In the genomic region with DNA sequence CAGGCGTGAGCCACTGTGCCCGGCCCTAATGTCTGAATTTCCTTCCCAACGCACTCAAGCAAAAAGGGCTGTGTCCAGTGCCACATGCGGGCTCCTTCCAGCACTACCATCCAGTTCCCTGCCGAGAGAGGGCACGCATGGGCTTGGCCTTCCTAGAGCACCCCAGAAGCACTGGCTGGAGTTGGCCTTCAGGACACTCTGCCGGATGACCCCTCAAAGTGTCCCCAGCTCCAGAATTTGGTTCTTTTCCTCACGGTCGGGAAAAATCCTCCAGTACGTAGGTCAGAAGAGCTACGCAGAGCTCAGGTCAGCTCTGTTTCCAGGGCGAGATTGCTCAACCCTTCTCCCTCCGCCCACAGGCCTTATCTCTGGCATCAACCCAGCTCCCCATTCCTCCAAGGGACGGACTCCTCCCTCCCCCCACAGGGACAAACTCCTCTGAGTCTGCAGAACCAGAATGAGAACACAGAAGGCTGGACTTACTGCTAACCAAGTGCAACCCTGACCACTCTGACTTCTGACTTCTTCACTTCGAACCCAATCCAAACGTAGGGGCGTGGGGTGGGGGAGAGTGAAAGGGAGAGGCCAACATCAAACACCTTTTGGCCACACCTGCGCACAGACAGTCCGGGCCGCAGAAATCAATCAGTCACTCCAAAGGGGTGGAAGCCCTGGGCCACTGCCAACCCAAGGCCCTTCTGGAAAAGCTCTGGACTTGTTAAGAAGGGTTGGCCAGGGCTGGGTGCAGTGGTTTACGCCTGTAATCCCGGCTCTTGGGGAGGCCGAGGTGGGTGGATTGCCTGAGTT, we compare ENCODE assay signal across 8 cellular contexts. TPM values are rescaled to one million over a fixed set of nuclear protein-coding genes. Genes with fewer than 3 reads are reported as not detected.
DNase-seq lines count a peak whose midpoint lies in the region; ATAC-seq and TF ChIP-seq lines count a peak whose summit lies in the region.

No MANE protein-coding gene starts in this region.

- H3K4me3 ChIP-seq in Panc1 (ENCODE audit: low read depth in 2 of 2, low read length in 2 of 2), result peak overlapping the region; percentile 22 to 90
- no peak overlapping the region for H3K4me3 ChIP-seq in SJCRH30

- POLR2A ChIA-PET in Panc1 (lab: Charles Lee), result interaction anchor here (0.5 kb wide), 1 partner anchor 10 kb away, joined by 3 read pairs; no protein-coding TSS in a partner anchor

- peak overlapping the region; percentile 27 for H3K27ac Mint-ChIP-seq in neural crest cell (ENCODE audit: unreplicated experiment)

- ATAC-seq in Panc1 (no peak), HG02970 (IDR thresholded peaks at IDR 0.05; ENCODE audit: low FRiP score, unreplicated experiment) (no peak)

- peaks cover 2% of the 10 kb centered on the region for H3K36me3 Mint-ChIP-seq in neural crest cell (ENCODE audit: low read depth)

- peaks cover 28% of the 10 kb centered on the region for H3K27me3 Mint-ChIP-seq in neural crest cell (ENCODE audit: low read depth)

- peaks cover 62% of the 10 kb centered on the region for H3K4me1 ChIP-seq in Panc1 (ENCODE audit: control insufficient read depth, insufficient read depth, low read length)
- H3K4me1 ChIP-seq in SJCRH30, result peaks cover 12% of the 10 kb centered on the region; the same call in 1 of the 2 replicates

- H3K36me3 ChIP-seq in Panc1 (ENCODE audit: control insufficient read depth, insufficient read depth, low read length) (peaks cover 4% of the 10 kb centered on the region; the same call in 1 of the 2 replicates), SJCRH30 (no peaks in the 10 kb centered on the region)

- CTCF ChIA-PET in Panc1 (lab: Charles Lee), result interaction anchor here (0.5 to 5.7 kb wide), 3 partner anchors 46 to 62 kb away, joined by 3 to 34 read pairs (median 4); partner anchors contain the start of gene CPSF4L

- peaks cover 2% of the 10 kb centered on the region for H3K9me3 Mint-ChIP-seq in neural crest cell

- TSS peak; percentile 20 for BruUV-seq in Panc1 (replicated peaks; lab: Mats Ljungman, UMichigan)

- no peaks in the 10 kb centered on the region for H3K27me3 ChIP-seq in Panc1 (ENCODE audit: control insufficient read depth, insufficient read depth, low read length)
- no peaks in the 10 kb centered on the region for H3K27me3 ChIP-seq in SJCRH30

- in situ Hi-C loops in Panc1 (cut with HindIII; ENCODE audit: low pct_unique_long_range_greater_than_20kb, low sequenced_read_pairs) (no loop called here), G401 (cut with HindIII; ENCODE audit: low sequenced_read_pairs) (no loop called here)

- H3K27ac ChIP-seq in Panc1 (ENCODE audit: low read length) (peak overlapping the region; percentile 86), epithelial cell of prostate (peak overlapping the region; percentile 87), SJCRH30 (no peak overlapping the region)

- peak overlapping the region; percentile 78 for H3K4me3 Mint-ChIP-seq in neural crest cell

- TF ChIP-seq CTCF in Panc1 (IDR thresholded peaks at IDR 0.05), result no peak
- no peak for TF ChIP-seq CTCF in neural crest cell (conservative IDR thresholded peaks at IDR 0.05)

- H3K9me3 ChIP-seq in Panc1 (ENCODE audit: control insufficient read depth, insufficient read depth, low read depth, low read length), result no peaks in the 10 kb centered on the region
- no peaks in the 10 kb centered on the region for H3K9me3 ChIP-seq in SJCRH30 (replicated peaks)

- DNase-seq in AG20443 (ENCODE audit: low spot score) (peak; percentile 64), Panc1 (ENCODE audit: low read depth, low spot score) (no peak), epithelial cell of prostate (ENCODE audit: low read depth, low spot score) (no peak), neural crest cell (ENCODE audit: low read depth, low spot score) (no peak), midbrain (lab: John Stamatoyannopoulos, UW) (no peak), SJCRH30 (no peak), G401 (ENCODE audit: low spot score) (no peak)

- intact Hi-C loops in Panc1 (cut with micrococcal nuclease; ENCODE audit: unreplicated experiment), result loop anchor here (5.0 kb wide), 1 partner anchor 59 kb away; no protein-coding TSS in a partner anchor

- H3K4me1 Mint-ChIP-seq in neural crest cell, result peaks cover 42% of the 10 kb centered on the region

RNA-seq across cellular contexts. Expression of gene CDC42EP4, which starts 3.6 kb away (rescaled TPM):
- 65.9 TPM for total RNA-seq in Panc1 (2021; ENCODE audit: unreplicated experiment)
- 69.7 TPM for polyA plus RNA-seq in Panc1 (2012; ENCODE audit: insufficient read length)
- 31.0 and 33.4 TPM in 2 replicates for total RNA-seq in neural crest cell
- total RNA-seq in SJCRH30 (2014; rRNA removed; shearing (Covaris generic)), result 21.7 and 22.2 TPM in 2 replicates
- total RNA-seq in G401 (2014; rRNA removed; shearing (Covaris generic)), result 66.1 and 79.4 TPM in 2 replicates

RNA-seq across cellular contexts. Expression of gene CPSF4L, which starts 46.5 kb away (rescaled TPM):
- total RNA-seq in Panc1 (2021; ENCODE audit: unreplicated experiment) (not detected), neural crest cell (not detected in 2 replicates)
- polyA plus RNA-seq in Panc1 (2012; ENCODE audit: insufficient read length), result not detected
- total RNA-seq in SJCRH30 (2014; rRNA removed; shearing (Covaris generic)), result not detected in 2 replicates
- 0.14 TPM in 1 of 2 replicates, not detected in the other for total RNA-seq in G401 (2014; rRNA removed; shearing (Covaris generic))
